28 cellular contexts compared by ENCODE assay signal in the genomic region with DNA sequence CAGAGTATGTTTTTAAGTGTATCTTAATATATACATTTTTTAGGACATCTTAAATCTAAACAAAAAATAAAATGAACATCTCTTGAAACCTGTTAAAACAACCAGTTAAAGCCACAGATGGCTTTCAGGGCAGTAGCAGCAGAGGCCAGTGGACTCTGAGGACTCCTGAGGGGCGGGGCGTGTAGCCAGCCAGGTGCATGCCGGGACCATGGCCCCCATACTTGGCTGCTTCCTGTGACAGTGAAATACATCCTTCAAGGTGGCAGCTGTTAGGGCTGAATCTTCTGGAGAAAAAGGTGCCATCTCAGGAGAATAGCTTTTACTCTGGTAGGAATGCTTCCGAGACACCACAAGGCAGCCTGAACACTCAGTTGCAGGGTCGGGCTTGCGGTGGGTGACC. TPM values are rescaled to one million over a fixed set of nuclear protein-coding genes. Genes with fewer than 3 reads are reported as not detected.
"Had no signal": no experiment of that assay in that cellular context is flagged by ENCODE, and none has a peak within 500 bp of the region (broad histone marks: within the 10 kb centered on the region; RNA-seq: fewer than 3 reads in every experiment).

No MANE protein-coding gene starts in this region.

- ATAC-seq: activated CD4-positive, alpha-beta T cell treated with anti-CD3 and anti-CD28 coated beads for 36 hours; activated T-helper 17 cell treated with anti-CD3 and anti-CD28 coated beads, Interleukin-2, amount 50 U/mL, for 72 hours; Panc1 had no signal

- H3K4me3 Mint-ChIP-seq: activated CD4-positive, alpha-beta memory T cell treated with anti-CD3 and anti-CD28 coated beads, Interleukin-2, amount 10 ng/mL, durations not matched to agents 7 days and 5 days; activated CD4-positive, alpha-beta T cell treated with anti-CD3 and anti-CD28 coated beads for 36 hours; activated naive CD4-positive, alpha-beta T cell treated with anti-CD3 and anti-CD28 coated beads for 36 hours; activated naive CD8-positive, alpha-beta T cell; activated T-helper 17 cell treated with anti-CD3 and anti-CD28 coated beads, Interleukin-2, amount 50 U/mL, for 72 hours; brain; central memory CD8-positive, alpha-beta T cell had no signal

- H3K9ac ChIP-seq: SK-N-SH had no signal

- H3K9me3 Mint-ChIP-seq: activated CD4-positive, alpha-beta memory T cell treated with anti-CD3 and anti-CD28 coated beads, Interleukin-2, amount 10 ng/mL, durations not matched to agents 7 days and 5 days; activated naive CD4-positive, alpha-beta T cell treated with anti-CD3 and anti-CD28 coated beads for 36 hours; activated T-helper 17 cell treated with anti-CD3 and anti-CD28 coated beads, Interleukin-2, amount 50 U/mL, for 72 hours; brain; central memory CD8-positive, alpha-beta T cell had no signal

- DNase-seq: activated CD4-positive, alpha-beta memory T cell treated with anti-CD3 and anti-CD28 coated beads, Interleukin-2, amount 10 ng/mL, durations not matched to agents 7 days and 5 days; activated CD4-positive, alpha-beta T cell treated with anti-CD3 and anti-CD28 coated beads for 36 hours; activated CD4-positive, alpha-beta T cell treated with anti-CD3 and anti-CD28 coated beads, Interleukin-2, amount 50 U/mL, for 1 hour; activated gamma-delta T cell; activated naive CD4-positive, alpha-beta T cell treated with anti-CD3 and anti-CD28 coated beads for 36 hours; activated T-cell treated with anti-CD3 and anti-CD28 coated beads for 4 hours; activated T-cell treated with anti-CD3 and anti-CD28 coated beads, Interleukin-2, amount 50 U/mL, for 48 hours; Kasumi-1; NCI-H1048; NCI-H146; NCI-H187 treated with DMSO at 0.1 percent for 48 hours; NCI-H2081 treated with DMSO at 0.1 percent for 48 hours; NCI-H226; NCI-H526; NCI-H774; Right ventricle myocardium superior; SJCRH30; SK-N-SH; T-helper 1 cell; WERI-Rb-1 had no signal

- H3K27ac Mint-ChIP-seq: activated CD4-positive, alpha-beta memory T cell treated with anti-CD3 and anti-CD28 coated beads, Interleukin-2, amount 10 ng/mL, durations not matched to agents 7 days and 5 days; activated CD4-positive, alpha-beta T cell treated with anti-CD3 and anti-CD28 coated beads for 36 hours; activated naive CD4-positive, alpha-beta T cell treated with anti-CD3 and anti-CD28 coated beads for 36 hours; activated naive CD8-positive, alpha-beta T cell; activated T-helper 17 cell treated with anti-CD3 and anti-CD28 coated beads, Interleukin-2, amount 50 U/mL, for 72 hours; brain had no signal

- H3K36me3 ChIP-seq: SJCRH30, WERI-Rb-1 had no signal

- H3K9me3 ChIP-seq: SJCRH30, SK-N-SH had no signal

- H3K27me3 Mint-ChIP-seq: activated CD4-positive, alpha-beta memory T cell treated with anti-CD3 and anti-CD28 coated beads, Interleukin-2, amount 10 ng/mL, durations not matched to agents 7 days and 5 days; activated T-helper 17 cell treated with anti-CD3 and anti-CD28 coated beads, Interleukin-2, amount 50 U/mL, for 72 hours; central memory CD8-positive, alpha-beta T cell had no signal

- H3K27me3 ChIP-seq: SJCRH30 had no signal

- H3K27ac ChIP-seq: RWPE1, SJCRH30, WERI-Rb-1 had no signal

- H3K4me3 ChIP-seq: SJCRH30 had no signal

- H3K4me2 ChIP-seq: SK-N-SH had no signal

- FAIRE-seq: astrocyte had no signal

- H3K4me1 ChIP-seq: SJCRH30 had no signal

RNA-seq across cellular contexts. Expression of gene RHOU, which starts 9.6 kb away (rescaled TPM):
- total RNA-seq: OCI-LY7 had no signal
